In the genomic region with DNA sequence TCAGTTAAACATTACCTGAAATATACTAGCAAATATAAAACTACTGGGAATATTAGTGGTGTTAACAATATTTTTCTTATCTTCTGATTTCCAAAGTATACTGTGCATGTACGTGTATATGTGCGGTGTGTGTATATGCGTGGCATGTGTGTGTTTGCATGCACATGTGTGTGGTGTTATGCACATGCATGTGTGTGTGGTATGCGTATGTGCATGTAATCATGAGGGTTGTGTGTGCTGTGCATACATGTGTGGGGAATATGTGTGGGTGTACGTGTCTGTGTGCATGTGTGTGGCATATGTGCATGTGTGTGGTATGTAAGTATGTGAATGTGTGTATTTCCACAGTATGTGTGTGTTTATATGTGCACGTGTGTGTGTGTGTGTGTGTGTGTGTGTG, we compare ENCODE assay signal across 23 cellular contexts.
A peak's percentile ranks its signal among the peaks of the same experiment; 100 is the strongest.
DNase-seq lines count a peak whose midpoint lies in the region; ATAC-seq, FAIRE-seq and TF ChIP-seq lines count a peak whose summit lies in the region.
"Had no signal": no experiment of that assay in that cellular context is flagged by ENCODE, and none has a peak within 500 bp of the region (broad histone marks: within the 10 kb centered on the region; RNA-seq: fewer than 3 reads in every experiment).

No MANE protein-coding gene starts in this region.

- H2BK5ac ChIP-seq in mesenchymal stem cell (ENCODE audit: low read depth, low read length, poor library complexity, severe bottlenecking): no peak overlapping the region

- no peaks in the 10 kb centered on the region for H3K27me3 Mint-ChIP-seq in activated naive CD8-positive, alpha-beta T cell treated with anti-CD3 and anti-CD28 coated beads for 36 hours
- no peaks in the 10 kb centered on the region for H3K27me3 Mint-ChIP-seq in activated naive CD8-positive, alpha-beta T cell treated with anti-CD3 and anti-CD28 coated beads, Interleukin-2, amount 50 U/mL, for 24 hours
- H3K27me3 Mint-ChIP-seq: B cell; CD4-positive, CD25-positive, alpha-beta regulatory T cell had no signal

- H2BK15ac ChIP-seq in mesenchymal stem cell (ENCODE audit: low read depth, poor library complexity, severe bottlenecking): no peak overlapping the region

- peak overlapping the region; percentile 28 for H3K27ac Mint-ChIP-seq in activated naive CD8-positive, alpha-beta T cell treated with anti-CD3 and anti-CD28 coated beads for 36 hours
- no peak overlapping the region for H3K27ac Mint-ChIP-seq in activated naive CD8-positive, alpha-beta T cell treated with anti-CD3 and anti-CD28 coated beads, Interleukin-2, amount 50 U/mL, for 24 hours
- H3K27ac Mint-ChIP-seq: B cell; CD8-positive, alpha-beta T cell had no signal

- H3K23ac ChIP-seq in mesenchymal stem cell (ENCODE audit: low read length in 2 of 2): no peak overlapping the region

- no peaks in the 10 kb centered on the region for H3K4me1 ChIP-seq in Panc1 (ENCODE audit: control insufficient read depth, insufficient read depth, low read length)
- no peaks in the 10 kb centered on the region for H3K4me1 ChIP-seq in mesenchymal stem cell (ENCODE audit: control insufficient read depth, insufficient read depth, low read depth, low read length)
- H3K4me1 ChIP-seq: Caco-2 had no signal

- no peak overlapping the region for H3K4me3 ChIP-seq in Panc1 (ENCODE audit: low read depth in 2 of 2, low read length in 2 of 2)
- H3K4me3 ChIP-seq in mesenchymal stem cell (ENCODE audit: insufficient read depth in 1 of 2, low read depth in 1 of 2, low read length in 2 of 2): no peak overlapping the region
- H3K4me3 ChIP-seq: BLaER1 had no signal

- no peak overlapping the region for H3K9ac ChIP-seq in mesenchymal stem cell (ENCODE audit: low read length)
- H3K9ac ChIP-seq: BLaER1 had no signal

- no peak overlapping the region for H2AFZ ChIP-seq in mesenchymal stem cell (ENCODE audit: low read depth, low read length)

- H3K14ac ChIP-seq in mesenchymal stem cell (ENCODE audit: low read length in 2 of 2): no peak overlapping the region

- H3K4me3 Mint-ChIP-seq in activated naive CD8-positive, alpha-beta T cell treated with anti-CD3 and anti-CD28 coated beads for 36 hours: no peak overlapping the region
- H3K4me3 Mint-ChIP-seq in activated naive CD8-positive, alpha-beta T cell treated with anti-CD3 and anti-CD28 coated beads, Interleukin-2, amount 50 U/mL, for 24 hours: no peak overlapping the region
- H3K4me3 Mint-ChIP-seq: B cell; CD4-positive, CD25-positive, alpha-beta regulatory T cell; CD8-positive, alpha-beta T cell had no signal

- no peak overlapping the region for H3K4ac ChIP-seq in mesenchymal stem cell (ENCODE audit: low read depth in 1 of 2, low read length in 2 of 2)

- no peak overlapping the region for H4K8ac ChIP-seq in mesenchymal stem cell (ENCODE audit: low read length)

- H3K9me3 Mint-ChIP-seq in activated naive CD8-positive, alpha-beta T cell treated with anti-CD3 and anti-CD28 coated beads for 36 hours: no peaks in the 10 kb centered on the region
- peaks cover 4% of the 10 kb centered on the region for H3K9me3 Mint-ChIP-seq in activated naive CD8-positive, alpha-beta T cell treated with anti-CD3 and anti-CD28 coated beads, Interleukin-2, amount 50 U/mL, for 24 hours

- FAIRE-seq in urothelium cell line (lab: Jason Lieb, UNC): peak; percentile 97
- FAIRE-seq: A204.1, G401.6, GM18507 had no signal

- POLR2A ChIA-PET in Panc1 (lab: Charles Lee): no interaction called here

- CTCF ChIA-PET in Panc1 (lab: Charles Lee): no interaction called here

- H2AK5ac ChIP-seq in mesenchymal stem cell (ENCODE audit: low read length, severe bottlenecking): no peak overlapping the region

- H3K36me3 ChIP-seq in Panc1 (ENCODE audit: control insufficient read depth, insufficient read depth, low read length): no peaks in the 10 kb centered on the region
- H3K36me3 ChIP-seq in mesenchymal stem cell (ENCODE audit: control insufficient read depth in 1 of 2, insufficient read depth in 2 of 2, low read depth in 1 of 2, low read length in 2 of 2): no peaks in the 10 kb centered on the region
- H3K36me3 ChIP-seq: BLaER1 had no signal

- H3K9me3 ChIP-seq in Panc1 (ENCODE audit: control insufficient read depth, insufficient read depth, low read depth, low read length): no peaks in the 10 kb centered on the region
- no peaks in the 10 kb centered on the region for H3K9me3 ChIP-seq in mesenchymal stem cell (ENCODE audit: control insufficient read depth, low read length)
- H3K9me3 ChIP-seq: Caco-2 had no signal

- H2BK12ac ChIP-seq in mesenchymal stem cell (ENCODE audit: low read length in 2 of 2): no peak overlapping the region

- 87% methylated on average over 6 of the region's 6 CpGs for WGBS in mesenchymal stem cell

- H3K27me3 ChIP-seq in Panc1 (ENCODE audit: control insufficient read depth, insufficient read depth, low read length): no peaks in the 10 kb centered on the region
- no peaks in the 10 kb centered on the region for H3K27me3 ChIP-seq in mesenchymal stem cell (ENCODE audit: control insufficient read depth in 1 of 2, insufficient read depth in 1 of 2, low read length in 2 of 2)
- H3K27me3 ChIP-seq: BLaER1 had no signal

- H3K27ac ChIP-seq in Panc1 (ENCODE audit: low read length) (no peak overlapping the region), mesenchymal stem cell (ENCODE audit: low read length, poor library complexity, severe bottlenecking) (no peak overlapping the region)
- H3K27ac ChIP-seq: 22Rv1, BLaER1, C4-2B had no signal

- H3K18ac ChIP-seq in mesenchymal stem cell (ENCODE audit: low read depth in 1 of 2, low read length in 2 of 2): no peak overlapping the region

- peak overlapping the region; percentile 4 for H4K91ac ChIP-seq in mesenchymal stem cell (ENCODE audit: low read length)

- TF ChIP-seq CTCF in Panc1 (IDR thresholded peaks at IDR 0.05): 0 out of 2 replicates have a peak, but pooled peaks have one; percentile 5

- ATAC-seq in activated naive CD8-positive, alpha-beta T cell treated with anti-CD3 and anti-CD28 coated beads, Interleukin-2, amount 50 U/mL, for 24 hours: no peak
- ATAC-seq in Panc1 (no peak), GM21423 (IDR thresholded peaks at IDR 0.05; ENCODE audit: unreplicated experiment) (no peak), HG03520 (IDR thresholded peaks at IDR 0.05; ENCODE audit: unreplicated experiment) (no peak)
- ATAC-seq: CD8-positive, alpha-beta T cell had no signal

- H3K79me1 ChIP-seq in mesenchymal stem cell (replicated peaks; ENCODE audit: low read length, poor library complexity, severe bottlenecking): no peaks in the 10 kb centered on the region

- no peak overlapping the region for H3K4me2 ChIP-seq in mesenchymal stem cell (ENCODE audit: low read length, poor library complexity, severe bottlenecking)
- H3K4me2 ChIP-seq: BLaER1 had no signal

- in situ Hi-C loops in Panc1 (cut with HindIII; ENCODE audit: low pct_unique_long_range_greater_than_20kb, low sequenced_read_pairs): no loop called here

- no peak overlapping the region for H2BK120ac ChIP-seq in mesenchymal stem cell (ENCODE audit: low read depth, low read length)

- no TSS peak for BruUV-seq in Panc1 (replicated peaks; lab: Mats Ljungman, UMichigan)

- no peak for DNase-seq in activated naive CD8-positive, alpha-beta T cell treated with anti-CD3 and anti-CD28 coated beads for 36 hours
- no peak for DNase-seq in activated naive CD8-positive, alpha-beta T cell treated with anti-CD3 and anti-CD28 coated beads, Interleukin-2, amount 50 U/mL, for 24 hours
- DNase-seq in Panc1 (ENCODE audit: low read depth, low spot score) (no peak), mesenchymal stem cell (no peak), urothelium cell line (ENCODE audit: low spot score) (no peak), NAMALWA (ENCODE audit: low spot score) (no peak)
- DNase-seq: Caco-2; CD4-positive, CD25-positive, alpha-beta regulatory T cell; CD8-positive, alpha-beta T cell; DMS153; DND-41; GOT3; H7; HCEC 1CT had no signal

- H3K4me1 Mint-ChIP-seq in activated naive CD8-positive, alpha-beta T cell treated with anti-CD3 and anti-CD28 coated beads for 36 hours: no peaks in the 10 kb centered on the region
- no peaks in the 10 kb centered on the region for H3K4me1 Mint-ChIP-seq in activated naive CD8-positive, alpha-beta T cell treated with anti-CD3 and anti-CD28 coated beads, Interleukin-2, amount 50 U/mL, for 24 hours
- H3K4me1 Mint-ChIP-seq: B cell; CD4-positive, CD25-positive, alpha-beta regulatory T cell had no signal

- no peaks in the 10 kb centered on the region for H3K36me3 Mint-ChIP-seq in activated naive CD8-positive, alpha-beta T cell treated with anti-CD3 and anti-CD28 coated beads for 36 hours
- H3K36me3 Mint-ChIP-seq in activated naive CD8-positive, alpha-beta T cell treated with anti-CD3 and anti-CD28 coated beads, Interleukin-2, amount 50 U/mL, for 24 hours (ENCODE audit: low read depth): no peaks in the 10 kb centered on the region
- H3K36me3 Mint-ChIP-seq: CD4-positive, CD25-positive, alpha-beta regulatory T cell; CD8-positive, alpha-beta T cell had no signal

- intact Hi-C loops in Panc1 (cut with micrococcal nuclease; ENCODE audit: unreplicated experiment): no loop called here
